In the genomic region with DNA sequence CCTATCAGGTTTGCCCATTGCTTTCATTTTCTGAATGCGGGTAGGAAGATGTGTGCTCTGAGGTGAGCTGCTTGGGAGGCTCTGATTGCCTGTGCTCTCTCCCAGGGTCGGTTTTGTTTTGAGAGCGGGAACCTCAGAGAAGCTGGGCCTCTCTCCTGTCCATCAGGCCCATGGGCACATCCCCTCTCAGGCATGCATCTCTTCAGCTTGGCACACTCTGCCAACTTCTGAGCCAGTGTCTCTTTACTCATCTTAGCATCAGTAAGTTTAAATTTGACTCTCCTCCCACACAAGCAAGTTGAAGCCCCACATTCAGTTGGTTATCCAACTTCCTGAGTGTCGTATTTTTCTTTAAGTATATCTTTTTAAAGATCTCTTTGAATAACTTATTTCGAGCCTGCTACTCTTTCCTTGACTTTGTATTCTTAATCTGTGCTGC, we compare ENCODE assay signal across 18 cellular contexts. TPM values are rescaled to one million over a fixed set of nuclear protein-coding genes. Genes with fewer than 3 reads are reported as not detected.
DNase-seq lines count a peak whose midpoint lies in the region; ATAC-seq and TF ChIP-seq lines count a peak whose summit lies in the region.
"Had no signal": no experiment of that assay in that cellular context is flagged by ENCODE, and none has a peak within 500 bp of the region (broad histone marks: within the 10 kb centered on the region; RNA-seq: fewer than 3 reads in every experiment).

No MANE protein-coding gene starts in this region.

- no peak overlapping the region; the same call in 1 of the 2 replicates for H3K9ac ChIP-seq in GM23248

- peaks cover 9% of the 10 kb centered on the region for H3K4me1 ChIP-seq in GM23248 (ENCODE audit: insufficient read depth)
- H3K4me1 ChIP-seq in BE2C: no peaks in the 10 kb centered on the region

- H3K4me2 ChIP-seq in GM23248 (ENCODE audit: unreplicated experiment): no peak overlapping the region
- H3K4me2 ChIP-seq: A549 had no signal

- in situ Hi-C loops in GM23248 (cut with MboI): loop anchor here (10.0 kb wide), 1 partner anchor 233 kb away; no protein-coding TSS in a partner anchor

- H3K27me3 ChIP-seq in GM23248 (replicated peaks; ENCODE audit: insufficient read depth) (no peaks in the 10 kb centered on the region), BE2C (no peaks in the 10 kb centered on the region)

- WGBS in GM23248 (ENCODE audit: low coverage in 1 of 2, low lambda C conversion rate in 2 of 2, missing lambda C conversion rate in 2 of 2), 2 experiments: 72 to 76% methylated on average over 5 of the region's 5 CpGs

- H4K20me1 ChIP-seq in GM23248 (ENCODE audit: insufficient read depth): no peaks in the 10 kb centered on the region

- TF ChIP-seq CTCF in RWPE1 (conservative IDR thresholded peaks at IDR 0.05; ENCODE audit: low read depth) (no peak), BE2C (IDR thresholded peaks at IDR 0.05; ENCODE audit: low read depth, low read length) (no peak)

- peak; percentile 62 for DNase-seq in activated CD4-positive, alpha-beta T cell treated with anti-CD3 and anti-CD28 coated beads, Interleukin-2, amount 10 ng/mL, durations not matched to agents 24 days and 14 days
- DNase-seq in activated CD4-positive, alpha-beta T cell treated with anti-CD3 and anti-CD28 coated beads, Interleukin-2, amount 50 U/mL, for 1 hour: no peak
- DNase-seq in GM23248 (peak; percentile 47), RWPE1 (ENCODE audit: low spot score) (no peak), HPDE6-E6E7 (ENCODE audit: extremely low spot score) (no peak), BE2C (no peak)
- no peak for DNase-seq in activated naive CD4-positive, alpha-beta T cell treated with anti-CD3 and anti-CD28 coated beads, Interleukin-2, amount 50 U/mL, for 72 hours (ENCODE audit: low spot score in 2 of 2)
- peak in 2 of 10 donors; percentile 34 to 43 for DNase-seq in naive thymus-derived CD8-positive, alpha-beta T cell
- DNase-seq: C1 segment of cervical spinal cord; left colon; NCI-H1694 treated with DMSO at 0.1 percent for 48 hours; NCI-H2227 treated with DMSO at 0.1 percent for 48 hours; retina; stimulated activated naive CD4-positive, alpha-beta T cell treated with Interleukin-2 at 50 U/mL for 16 hours; upper lobe of right lung had no signal

- peaks cover 42% of the 10 kb centered on the region for H3K4me1 Mint-ChIP-seq in activated CD4-positive, alpha-beta T cell treated with anti-CD3 and anti-CD28 coated beads, Interleukin-2, amount 10 ng/mL, durations not matched to agents 24 days and 14 days
- H3K4me1 Mint-ChIP-seq in naive thymus-derived CD8-positive, alpha-beta T cell: peaks cover 30 to 67% (median 58%) of the 10 kb centered on the region in 4 donors

- H3K9me2 ChIP-seq in GM23248 (ENCODE audit: insufficient read depth): no peaks in the 10 kb centered on the region

- no peaks in the 10 kb centered on the region for H3K9me3 Mint-ChIP-seq in activated CD4-positive, alpha-beta T cell treated with anti-CD3 and anti-CD28 coated beads, Interleukin-2, amount 10 ng/mL, durations not matched to agents 24 days and 14 days
- no peaks in the 10 kb centered on the region for H3K9me3 Mint-ChIP-seq in activated naive CD4-positive, alpha-beta T cell treated with anti-CD3 and anti-CD28 coated beads, Interleukin-2, amount 50 U/mL, for 72 hours
- no peaks in the 10 kb centered on the region for H3K9me3 Mint-ChIP-seq in naive thymus-derived CD8-positive, alpha-beta T cell

- POLR2A ChIA-PET in naive thymus-derived CD8-positive, alpha-beta T cell (lab: Charles Lee): interaction anchor here (1.2 kb wide), 1 partner anchor 11 kb away, joined by 3 read pairs; no protein-coding TSS in a partner anchor
- POLR2A ChIA-PET in RWPE1 (lab: Yijun Ruan, JAX; ENCODE audit: low non-redundant PET): interaction anchor here (0.6 kb wide), 1 partner anchor 119 kb away, joined by 3 read pairs; no protein-coding TSS in a partner anchor

- peaks cover 98% of the 10 kb centered on the region for H3K79me2 ChIP-seq in GM23248 (ENCODE audit: insufficient read depth)

- H3K9me3 ChIP-seq in GM23248 (ENCODE audit: low read depth) (no peaks in the 10 kb centered on the region), BE2C (no peaks in the 10 kb centered on the region)
- H3K9me3 ChIP-seq: A549, upper lobe of right lung had no signal

- no peak overlapping the region for H3K27ac Mint-ChIP-seq in activated CD4-positive, alpha-beta T cell treated with anti-CD3 and anti-CD28 coated beads, Interleukin-2, amount 10 ng/mL, durations not matched to agents 24 days and 14 days
- H3K27ac Mint-ChIP-seq in activated naive CD4-positive, alpha-beta T cell treated with anti-CD3 and anti-CD28 coated beads, Interleukin-2, amount 50 U/mL, for 72 hours: peak overlapping the region; percentile 47 to 53
- peak overlapping the region; percentile 22 to 94 (median 88) for H3K27ac Mint-ChIP-seq in naive thymus-derived CD8-positive, alpha-beta T cell
- H3K27ac Mint-ChIP-seq: mesothelial cell of epicardium had no signal

- H3K4me3 Mint-ChIP-seq in activated CD4-positive, alpha-beta T cell treated with anti-CD3 and anti-CD28 coated beads, Interleukin-2, amount 10 ng/mL, durations not matched to agents 24 days and 14 days: peak overlapping the region; percentile 32
- H3K4me3 Mint-ChIP-seq in naive thymus-derived CD8-positive, alpha-beta T cell: peak overlapping the region in 9 of 10 donors; percentile 1 to 80 (median 32)
- H3K4me3 Mint-ChIP-seq: mesothelial cell of epicardium had no signal

- peaks cover 30% of the 10 kb centered on the region for H3F3A ChIP-seq in GM23248 (ENCODE audit: insufficient read depth)

- peak; percentile 35 to 72 for ATAC-seq in activated naive CD4-positive, alpha-beta T cell treated with anti-CD3 and anti-CD28 coated beads, Interleukin-2, amount 50 U/mL, for 72 hours
- ATAC-seq in naive thymus-derived CD8-positive, alpha-beta T cell: peak; percentile 41 to 43
- ATAC-seq: A549, esophagus mucosa, left colon, upper lobe of right lung had no signal

- H2AFZ ChIP-seq in GM23248: no peak overlapping the region

- peak overlapping the region; percentile 17; the same call in 1 of the 2 replicates for H3K27ac ChIP-seq in GM23248
- no peak overlapping the region for H3K27ac ChIP-seq in RWPE1
- H3K27ac ChIP-seq: A549, upper lobe of right lung had no signal

- no peak overlapping the region for H3K4me3 ChIP-seq in GM23248
- no peak overlapping the region for H3K4me3 ChIP-seq in BE2C (ENCODE audit: low read depth, low read length)
- H3K4me3 ChIP-seq: A549, upper lobe of right lung had no signal

- peaks cover 65% of the 10 kb centered on the region for H3K36me3 Mint-ChIP-seq in activated CD4-positive, alpha-beta T cell treated with anti-CD3 and anti-CD28 coated beads, Interleukin-2, amount 10 ng/mL, durations not matched to agents 24 days and 14 days (ENCODE audit: low read depth)
- peaks cover 38 to 60% of the 10 kb centered on the region in 2 donors for H3K36me3 Mint-ChIP-seq in activated naive CD4-positive, alpha-beta T cell treated with anti-CD3 and anti-CD28 coated beads, Interleukin-2, amount 50 U/mL, for 72 hours
- H3K36me3 Mint-ChIP-seq in naive thymus-derived CD8-positive, alpha-beta T cell: peaks cover 15 to 81% (median 48%) of the 10 kb centered on the region in 3 donors

- intact Hi-C loops in activated CD4-positive, alpha-beta T cell treated with anti-CD3 and anti-CD28 coated beads, Interleukin-2, amount 10 ng/mL, durations not matched to agents 24 days and 14 days (cut with micrococcal nuclease): loop anchor here (5.0 kb wide), 1 partner anchor 210 kb away; no protein-coding TSS in a partner anchor

- H3K27me3 Mint-ChIP-seq in activated CD4-positive, alpha-beta T cell treated with anti-CD3 and anti-CD28 coated beads, Interleukin-2, amount 10 ng/mL, durations not matched to agents 24 days and 14 days: no peaks in the 10 kb centered on the region
- H3K27me3 Mint-ChIP-seq in naive thymus-derived CD8-positive, alpha-beta T cell: no peaks in the 10 kb centered on the region

- CTCF ChIA-PET in RWPE1 (lab: Yijun Ruan, JAX): interaction anchor here (1.1 kb wide), 1 partner anchor 121 kb away, joined by 3 read pairs; no protein-coding TSS in a partner anchor

- H3K36me3 ChIP-seq in GM23248 (ENCODE audit: low read depth) (peaks cover 88% of the 10 kb centered on the region), BE2C (0 out of 2 replicates have a peak, but pooled peaks cover 6% of the 10 kb centered on the region)

RNA-seq across cellular contexts. Expression of a gene that starts 54.5 kb away (rescaled TPM):
- total RNA-seq in activated CD4-positive, alpha-beta T cell treated with anti-CD3 and anti-CD28 coated beads, Interleukin-2, amount 10 ng/mL, durations not matched to agents 24 days and 14 days: 33.7 and 34.0 TPM in 2 replicates
- 77.8 and 89.6 TPM in 2 replicates for total RNA-seq in GM23248 (2014; rRNA removed; shearing (Covaris generic))
- polyA plus RNA-seq in GM23248 (2016; fragmentation: Nextera tagmentation; extraction: Ambion mirVana): 76.5 and 80.4 TPM in 2 replicates
- 10 to 100 TPM; 27.6 to 35.0 TPM for total RNA-seq in activated naive CD4-positive, alpha-beta T cell treated with anti-CD3 and anti-CD28 coated beads, Interleukin-2, amount 50 U/mL, for 72 hours
- 10 to 100 TPM; 38.2 TPM for total RNA-seq in naive thymus-derived CD8-positive, alpha-beta T cell
- polyA plus RNA-seq in naive thymus-derived CD8-positive, alpha-beta T cell: 10 to 100 TPM; 15.6 to 32.8 (median 19.7) TPM
- polyA plus RNA-seq in BE2C (2012; ENCODE audit: insufficient read depth, insufficient read length, low read depth): 16.1 TPM

Comparison
In these comparisons a context has a peak if more than half of its experiments do, and no peak if none do; other contexts are left out.
1. DNase-seq: peak in activated CD4-positive, alpha-beta T cell treated with anti-CD3 and anti-CD28 coated beads, Interleukin-2, amount 10 ng/mL, durations not matched to agents 24 days and 14 days (single experiment) and GM23248 (single experiment); none in activated CD4-positive, alpha-beta T cell treated with anti-CD3 and anti-CD28 coated beads, Interleukin-2, amount 50 U/mL, for 1 hour (single experiment), activated naive CD4-positive, alpha-beta T cell treated with anti-CD3 and anti-CD28 coated beads, Interleukin-2, amount 50 U/mL, for 72 hours (0 of 2), RWPE1 (single experiment), HPDE6-E6E7 (single experiment) and BE2C (single experiment).